In genomic region chr12:107119091-107119490, GRCh38 we compare ENCODE assay signal across 9 cellular contexts.
"Had no signal": no experiment of that assay in that cellular context is flagged by ENCODE, and none has a peak within 500 bp of the region (broad histone marks: within the 10 kb centered on the region; RNA-seq: fewer than 3 reads in every experiment).

No MANE protein-coding gene starts in this region.

- H3K4me3 Mint-ChIP-seq: HFFc6 had no signal

- H3K36me3 ChIP-seq: HAP-1 had no signal

- H3K9ac ChIP-seq: GM23248 had no signal

- FAIRE-seq: HTR-8/SVneo, K562 had no signal

- DNase-seq: GM23248, H7, HFFc6, IMR-90, KG1 had no signal

- H2AFZ ChIP-seq: GM23248 had no signal

- H3K9me3 Mint-ChIP-seq: HFFc6 had no signal

- H3K27ac ChIP-seq: GM23248 had no signal

- ATAC-seq: HCT116, K562 had no signal

- H3K4me3 ChIP-seq: GM23248, HAP-1, K562 had no signal

- H3K27ac Mint-ChIP-seq: HFFc6 had no signal
